1 cellular context compared by ENCODE assay signal in the genomic region with DNA sequence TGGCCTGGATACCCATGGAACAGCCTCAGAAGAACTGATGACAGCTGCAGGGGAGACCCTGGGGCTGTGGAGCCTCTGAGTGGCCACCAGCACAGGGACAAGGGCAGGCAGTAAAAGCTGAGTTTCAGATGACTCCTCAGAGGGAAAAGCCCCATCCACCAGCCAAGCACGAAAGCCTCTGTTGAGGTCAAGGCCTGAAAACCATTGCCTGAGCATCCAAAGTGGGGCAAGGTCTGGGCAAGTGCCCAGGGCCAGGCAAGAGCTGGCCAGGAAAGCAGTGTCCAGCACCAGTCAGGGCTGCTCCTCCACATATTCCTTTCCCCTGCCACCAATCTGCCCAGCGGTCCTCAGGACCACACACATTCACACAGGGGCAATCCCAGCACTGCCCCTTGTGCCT.
TF ChIP-seq lines count a peak whose summit lies in the region.

No MANE protein-coding gene starts in this region.

TF ChIP-seq in HepG2, 621 proteins besides CTCF, POLR2A, EP300 and RAD21:
- no peak for TF ChIP-seq HOXA7 (CRISPR knock-in tag; IDR thresholded peaks at IDR 0.05)
- no peak for TF ChIP-seq TAF1 (CRISPR knock-in tag; IDR thresholded peaks at IDR 0.05)
- TF ChIP-seq TBX3 (IDR thresholded peaks at IDR 0.05; ENCODE audit: borderline replicate concordance), result no peak
- no peak for TF ChIP-seq ZNF777 (CRISPR knock-in tag; IDR thresholded peaks at IDR 0.05)
TF ChIP-seq in HepG2: peak in this region for 0.
